Comparison of ENCODE assay signal across 8 cellular contexts in the genomic region with DNA sequence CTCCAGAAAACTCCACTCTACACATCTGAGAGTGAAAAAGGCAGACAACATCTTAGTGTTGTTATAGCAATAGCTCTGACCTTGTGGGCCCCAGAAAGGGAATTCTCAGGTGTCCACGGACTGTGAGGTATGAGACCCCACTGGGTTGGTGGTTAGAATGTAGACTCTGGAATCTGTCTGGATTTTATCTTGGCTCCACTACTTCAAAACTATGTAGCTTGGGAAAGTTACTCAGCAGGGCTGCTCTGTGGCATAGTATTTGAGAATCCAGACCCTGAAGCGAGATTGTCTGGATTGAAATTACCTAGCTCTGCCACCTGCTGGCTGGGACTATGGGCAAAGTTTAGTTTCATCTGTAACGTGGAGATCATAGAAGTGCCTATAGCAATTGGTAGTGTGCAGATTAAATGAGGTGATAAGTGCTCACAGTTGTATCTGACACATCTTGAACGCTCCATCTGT. TPM values are rescaled to one million over a fixed set of nuclear protein-coding genes. Genes with fewer than 3 reads are reported as not detected.
A peak's percentile ranks its signal among the peaks of the same experiment; 100 is the strongest.
DNase-seq lines count a peak whose midpoint lies in the region; ATAC-seq, FAIRE-seq and TF ChIP-seq lines count a peak whose summit lies in the region.

No MANE protein-coding gene starts in this region.

- TF ChIP-seq CTCF in AG09309 (IDR thresholded peaks at IDR 0.05; ENCODE audit: control insufficient read depth, insufficient read depth, low read depth, low read length, missing control alignments) (peak; percentile 55), brain microvascular endothelial cell (IDR thresholded peaks at IDR 0.05; ENCODE audit: low read depth, low read length, missing control alignments) (peak; percentile 64)

- H3K4me3 ChIP-seq in AG09309 (ENCODE audit: control insufficient read depth, low read depth, low read length): no peak overlapping the region
- no peak overlapping the region for H3K4me3 ChIP-seq in brain microvascular endothelial cell (ENCODE audit: low read depth, low read length)

- ATAC-seq in GM18498 (IDR thresholded peaks at IDR 0.05; ENCODE audit: unreplicated experiment) (no peak), GM18873 (IDR thresholded peaks at IDR 0.05; ENCODE audit: low FRiP score, unreplicated experiment) (no peak)

- no peak overlapping the region for H3K27ac ChIP-seq in brain microvascular endothelial cell

- in situ Hi-C loops in brain microvascular endothelial cell (cut with HindIII; ENCODE audit: low pct_ligation_motif_present, low sequenced_read_pairs): no loop called here

- DNase-seq in AG09309 (ENCODE audit: low read depth): peak; percentile 49
- no peak for DNase-seq in GM18507 (ENCODE audit: extremely low spot score, insufficient read length, low read depth)
- DNase-seq in T-helper 1 cell: peak in 4 of 5 donors; percentile 36 to 53 (median 48)
- DNase-seq in brain microvascular endothelial cell: peak; percentile 54
- peak; percentile 16 to 74 for DNase-seq in lung microvascular endothelial cell (ENCODE audit: low read depth in 2 of 2)
- no peak for DNase-seq in H4 (ENCODE audit: low spot score)

- no peaks in the 10 kb centered on the region for H3K27me3 ChIP-seq in brain microvascular endothelial cell (replicated peaks)

- H3K36me3 ChIP-seq in brain microvascular endothelial cell (replicated peaks): no peaks in the 10 kb centered on the region

- peak; percentile 88 for FAIRE-seq in GM18507 (lab: Jason Lieb, UNC)

RNA-seq across cellular contexts. Expression of gene PRDM2, which starts 25.8 kb away (rescaled TPM):
- 5.7 and 10.3 TPM in 2 replicates for total RNA-seq in lung microvascular endothelial cell
- total RNA-seq in H4 (2014; rRNA removed; shearing (Covaris generic)): 3.4 and 5.1 TPM in 2 replicates

Comparison
In these comparisons a context has a peak if more than half of its experiments do, and no peak if none do; other contexts are left out.
1. DNase-seq: peak in AG09309 (single experiment), T-helper 1 cell (4 of 5), brain microvascular endothelial cell (single experiment) and lung microvascular endothelial cell (2 of 2); none in GM18507 (single experiment) and H4 (single experiment).